ENCODE assay signal across 8 cellular contexts in genomic region chr10:97425964-97426775, GRCh38. TPM values are rescaled to one million over a fixed set of nuclear protein-coding genes. Genes with fewer than 3 reads are reported as not detected.
A peak's percentile ranks its signal among the peaks of the same experiment; 100 is the strongest.
DNase-seq lines count a peak whose midpoint lies in the region; ATAC-seq, FAIRE-seq and TF ChIP-seq lines count a peak whose summit lies in the region.

Gene PGAM1 (plus strand): TSS chr10:97426191. CDS start chr10:97426308, 117 bp downstream.

- intact Hi-C loops in kidney (cut with DNase I) = no loop called here

- H3K27ac ChIP-seq in kidney (ENCODE audit: low read depth in 2 of 2, low read length in 2 of 2) = peak within 1 kb of the TSS; percentile 83 to 86

- no peaks in the 10 kb centered on the region for H3K9me3 ChIP-seq in kidney (ENCODE audit: control insufficient read depth in 1 of 2, low read length in 2 of 2)

- peak within 1 kb of the TSS; percentile 81 to 94 for H3K4me3 ChIP-seq in kidney (ENCODE audit: low read length in 2 of 2)

- FAIRE-seq in kidney (lab: Jason Lieb, UNC) = no peak

- H3K4me1 ChIP-seq in kidney (ENCODE audit: control insufficient read depth in 1 of 2, insufficient read depth in 1 of 2, low read depth in 1 of 2, low read length in 2 of 2) = peaks cover 7 to 15% of the 10 kb centered on the region in 2 donors

- TF ChIP-seq CTCF in kidney (IDR thresholded peaks at IDR 0.05; ENCODE audit: borderline replicate concordance, extremely low read depth, insufficient read depth) = peak; percentile 68

- DNase-seq in AG20443 (ENCODE audit: low spot score) = peak; percentile 100
- DNase-seq in NCI-H446 (lab: John Stamatoyannopoulos, UW) = peak; percentile 66 to 93
- peak; percentile 93 for DNase-seq in cerebellar cortex (ENCODE audit: low spot score)
- peak; percentile 98 for DNase-seq in kidney
- peak; percentile 95 for DNase-seq in stimulated activated CD4-positive, alpha-beta T cell treated with anti-CD3 and anti-CD28 coated beads, Interleukin-15, amount 100 ng/mL, for 24 hours

- ATAC-seq in GM19035 (IDR thresholded peaks at IDR 0.05; ENCODE audit: unreplicated experiment) (peak; percentile 86), HG03354 (IDR thresholded peaks at IDR 0.05; ENCODE audit: poor library complexity, severe bottlenecking, unreplicated experiment) (peak; percentile 90)
- ATAC-seq in activated CD4-positive, CD25-positive, alpha-beta regulatory T cell treated with anti-CD3 and anti-CD28 coated beads, Interleukin-2, amount 50 U/mL, for 24 hours = peak; percentile 69 to 71

- peak within 1 kb of the TSS; percentile 75 to 92 for H3K9ac ChIP-seq in kidney (ENCODE audit: low read length in 2 of 2)

- peaks cover 7 to 13% of the 10 kb centered on the region in 2 donors for H3K36me3 ChIP-seq in kidney (ENCODE audit: control insufficient read depth in 1 of 2, insufficient read depth in 2 of 2, low read length in 2 of 2)

RNA-seq across cellular contexts. Expression of gene PGAM1, which starts in this region (rescaled TPM):
- total RNA-seq in kidney = 161 TPM
- polyA plus RNA-seq in kidney (ENCODE audit: insufficient read depth, low read depth, low replicate concordance) = 328 TPM

Comparison
In these comparisons a context has a peak if more than half of its experiments do, and no peak if none do; other contexts are left out.
1. Peak in every context shown above with its lines: DNase-seq, ATAC-seq, H3K4me3 ChIP-seq and H3K27ac ChIP-seq.